9 cellular contexts compared by ENCODE assay signal in genomic region chr16:68022278-68022727, GRCh38. TPM values are rescaled to one million over a fixed set of nuclear protein-coding genes. Genes with fewer than 3 reads are reported as not detected.
DNase-seq lines count a peak whose midpoint lies in the region; ATAC-seq, FAIRE-seq and TF ChIP-seq lines count a peak whose summit lies in the region.
"Had no signal": no experiment of that assay in that cellular context is flagged by ENCODE, and none has a peak within 500 bp of the region (broad histone marks: within the 10 kb centered on the region; RNA-seq: fewer than 3 reads in every experiment).

No MANE protein-coding gene starts in this region.

- POLR2A ChIA-PET in AG04449 (lab: Yijun Ruan, JAX) = interaction anchor here (1.6 kb wide), 1 partner anchor 43 kb away, joined by 5 read pairs; no protein-coding TSS in a partner anchor
- POLR2A ChIA-PET in activated B cell treated with CpG ODN at 0.5 μM for 24 hours (lab: Charles Lee) = interaction anchor here (0.6 to 3.5 kb wide), 12 partner anchors 11 to 344 kb away, joined by 3 to 47 read pairs (median 14); partner anchors contain the start of genes DPEP2, NFATC3, PSMB10 and RANBP10

- no peaks in the 10 kb centered on the region for H3K27me3 ChIP-seq in right atrium auricular region
- H3K27me3 ChIP-seq in small intestine (ENCODE audit: control insufficient read depth in 2 of 2, insufficient read depth in 2 of 2, low read length in 2 of 2) = no peaks in the 10 kb centered on the region

- intact Hi-C loops in activated B cell treated with CpG ODN at 0.5 μM for 24 hours (cut with micrococcal nuclease) = no loop called here

- peak overlapping the region; percentile 84 to 85 for H3K27ac ChIP-seq in right atrium auricular region
- H3K27ac ChIP-seq in small intestine (ENCODE audit: low read depth in 1 of 2, low read length in 1 of 2) = peak overlapping the region in 1 of 2 donors; percentile 91

- no peak for TF ChIP-seq CTCF in AG04449 (IDR thresholded peaks at IDR 0.05; ENCODE audit: insufficient read depth, low read length, missing control alignments)
- TF ChIP-seq CTCF in HFFc6 (IDR thresholded peaks at IDR 0.05) = no peak
- no peak for TF ChIP-seq CTCF in activated B cell treated with CpG ODN at 0.5 μM for 24 hours (IDR thresholded peaks at IDR 0.05)
- TF ChIP-seq CTCF in right atrium auricular region (IDR thresholded peaks at IDR 0.05) = no peak

- H3K9me3 ChIP-seq in right atrium auricular region (no peaks in the 10 kb centered on the region), small intestine (ENCODE audit: control insufficient read depth, low read depth) (no peaks in the 10 kb centered on the region)

- CTCF ChIA-PET in AG04449 (lab: Yijun Ruan, JAX) = interaction anchor here (0.8 to 3.3 kb wide), 6 partner anchors 12 to 207 kb away, joined by 3 to 25 read pairs (median 4); no protein-coding TSS in a partner anchor
- CTCF ChIA-PET in activated B cell treated with CpG ODN at 0.5 μM for 24 hours (lab: Charles Lee) = interaction anchor here (0.8 to 1.9 kb wide), 7 partner anchors 16 to 206 kb away, joined by 3 to 6 read pairs (median 5); no protein-coding TSS in a partner anchor

- H3K9me3 Mint-ChIP-seq in HFFc6 = no peaks in the 10 kb centered on the region
- no peaks in the 10 kb centered on the region for H3K9me3 Mint-ChIP-seq in activated B cell treated with CpG ODN at 0.5 μM for 24 hours

- DNase-seq in AG04449 (ENCODE audit: low read depth, low spot score) (no peak), HFFc6 (no peak), activated B cell treated with CpG ODN at 0.5 μM for 24 hours (no peak), right atrium auricular region (ENCODE audit: low spot score) (no peak), small intestine (no peak), dedifferentiated amniotic fluid mesenchymal stem cell (ENCODE audit: extremely low spot score) (no peak)

- H3K4me1 Mint-ChIP-seq in HFFc6 (ENCODE audit: low read depth) (peaks cover 14% of the 10 kb centered on the region), activated B cell treated with CpG ODN at 0.5 μM for 24 hours (peaks cover 31% of the 10 kb centered on the region)

- peaks cover 15% of the 10 kb centered on the region for H3K36me3 Mint-ChIP-seq in HFFc6 (ENCODE audit: low read depth)
- peaks cover 38% of the 10 kb centered on the region for H3K36me3 Mint-ChIP-seq in activated B cell treated with CpG ODN at 0.5 μM for 24 hours (ENCODE audit: low read depth)

- H3K27ac Mint-ChIP-seq in HFFc6 (peak overlapping the region; percentile 96), activated B cell treated with CpG ODN at 0.5 μM for 24 hours (peak overlapping the region; percentile 97)

- peaks cover 0 to 28% of the 10 kb centered on the region in 2 donors for H3K4me1 ChIP-seq in right atrium auricular region
- peaks cover 0 to 10% of the 10 kb centered on the region in 2 donors for H3K4me1 ChIP-seq in small intestine (ENCODE audit: control insufficient read depth in 2 of 2, insufficient read depth in 1 of 2, low read depth in 1 of 2, low read length in 1 of 2)

- no peaks in the 10 kb centered on the region for H3K36me3 ChIP-seq in right atrium auricular region
- H3K36me3 ChIP-seq in small intestine (ENCODE audit: control insufficient read depth in 2 of 2, insufficient read depth in 2 of 2, low read length in 2 of 2) = no peaks in the 10 kb centered on the region

- WGBS in small intestine, 3 donors = 3 to 9% (median 8%) methylated on average over 19 of the region's 19 CpGs

- no peak for FAIRE-seq in small intestine (lab: Jason Lieb, UNC)

- H3K4me3 Mint-ChIP-seq in HFFc6 (peak overlapping the region; percentile 98), activated B cell treated with CpG ODN at 0.5 μM for 24 hours (peak overlapping the region; percentile 99)

- H3K4me3 ChIP-seq in AG04449 (ENCODE audit: low read depth, low read length) (peak overlapping the region; percentile 99), right atrium auricular region (peak overlapping the region; percentile 83 to 90), small intestine (ENCODE audit: low read depth in 1 of 2, low read length in 2 of 2) (peak overlapping the region; percentile 78 to 95)

- ATAC-seq in activated B cell treated with CpG ODN at 0.5 μM for 24 hours (ENCODE audit: low read depth) (no peak), GM21786 (IDR thresholded peaks at IDR 0.05; ENCODE audit: unreplicated experiment) (no peak), GM19324 (IDR thresholded peaks at IDR 0.05; ENCODE audit: low FRiP score, unreplicated experiment) (no peak)

- H3K27me3 Mint-ChIP-seq in HFFc6 (ENCODE audit: insufficient read depth) (no peaks in the 10 kb centered on the region; the same call in 1 of the 2 replicates), activated B cell treated with CpG ODN at 0.5 μM for 24 hours (no peaks in the 10 kb centered on the region)

RNA-seq across cellular contexts. Expression of gene DDX28, which starts 0.7 kb away (rescaled TPM):
- 1 to 10 TPM; 7.2 to 8.5 (median 8.2) TPM for total RNA-seq in HFFc6 (2021; fragmentation: NEBNext Ultra II Directional; extraction: Animal tissue kit (Norgen Biotek cat#: 25700))
- total RNA-seq in activated B cell treated with CpG ODN at 0.5 μM for 24 hours = 19.2 and 19.7 TPM in 2 replicates
- 1 to 10 TPM; 4.3 to 4.8 TPM for total RNA-seq in right atrium auricular region
- polyA plus RNA-seq in small intestine = 10 to 100 TPM in 1 of 3 donors, 1 to 10 TPM in 2; 3.8 to 14.6 (median 7.6) TPM

RNA-seq across cellular contexts. Expression of gene DUS2, which starts 0.8 kb away (rescaled TPM):
- 10 to 100 TPM; 13.3 to 17.4 (median 15.9) TPM for total RNA-seq in HFFc6 (2021; fragmentation: NEBNext Ultra II Directional; extraction: Animal tissue kit (Norgen Biotek cat#: 25700))
- total RNA-seq in activated B cell treated with CpG ODN at 0.5 μM for 24 hours (54.2 and 62.0 TPM in 2 replicates), right atrium auricular region (1 to 10 TPM; 4.5 to 4.9 TPM)
- 10 to 100 TPM in 1 of 3 donors, 1 to 10 TPM in 2; 7.6 to 12.1 (median 7.8) TPM for polyA plus RNA-seq in small intestine

RNA-seq across cellular contexts. Expression of gene DPEP2NB, which starts 6.6 kb away (rescaled TPM):
- total RNA-seq in HFFc6 (2021; fragmentation: NEBNext Ultra II Directional; extraction: Animal tissue kit (Norgen Biotek cat#: 25700)) = not detected
- total RNA-seq in activated B cell treated with CpG ODN at 0.5 μM for 24 hours (not detected in 2 replicates), right atrium auricular region (not detected)
- polyA plus RNA-seq in small intestine = not detected
- total RNA-seq: glomerular endothelial cell had no signal

RNA-seq across cellular contexts. Expression of gene DPEP2, which starts 23.0 kb away (rescaled TPM):
- total RNA-seq in HFFc6 (2021; fragmentation: NEBNext Ultra II Directional; extraction: Animal tissue kit (Norgen Biotek cat#: 25700)) = not detected
- total RNA-seq in activated B cell treated with CpG ODN at 0.5 μM for 24 hours (10.5 and 13.8 TPM in 2 replicates), right atrium auricular region (1 to 10 TPM in 1 of 2 donors, under 1 TPM in 1; 0.85 to 1.6 TPM)
- 1 to 10 TPM in 2 of 3 donors, not detected in 1; 3.2 to 4.1 TPM for polyA plus RNA-seq in small intestine

RNA-seq across cellular contexts. Expression of gene DPEP3, which starts 42.0 kb away (rescaled TPM):
- total RNA-seq in HFFc6 (2021; fragmentation: NEBNext Ultra II Directional; extraction: Animal tissue kit (Norgen Biotek cat#: 25700)) = not detected
- total RNA-seq in activated B cell treated with CpG ODN at 0.5 μM for 24 hours (0.29 and 0.38 TPM in 2 replicates), right atrium auricular region (not detected)
- polyA plus RNA-seq in small intestine = under 1 TPM in 2 of 3 donors, not detected in 1; 0.06 to 0.27 TPM
- total RNA-seq: glomerular endothelial cell had no signal
